In the genomic region with DNA sequence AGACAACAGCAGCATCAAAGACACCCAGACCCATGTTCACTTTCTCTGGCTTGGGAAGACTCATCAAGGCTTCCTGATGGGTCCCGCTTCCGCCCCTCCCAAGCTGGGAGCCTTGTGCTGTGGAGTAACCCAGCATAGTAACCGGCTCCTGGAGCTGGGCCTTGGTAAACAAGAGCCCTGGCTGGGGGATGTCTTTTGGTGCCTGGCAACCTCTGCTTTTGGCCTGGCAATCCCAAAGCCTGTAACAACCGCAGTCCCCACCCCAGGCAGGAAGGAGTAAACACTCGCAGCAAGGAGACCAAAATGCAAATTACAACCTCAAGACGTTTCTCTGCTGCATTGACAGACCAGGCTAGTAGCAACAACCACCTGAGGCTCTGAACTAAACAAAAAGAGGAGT, we compare ENCODE assay signal across 10 cellular contexts. TPM values are rescaled to one million over a fixed set of nuclear protein-coding genes. Genes with fewer than 3 reads are reported as not detected.
DNase-seq lines count a peak whose midpoint lies in the region; FAIRE-seq and TF ChIP-seq lines count a peak whose summit lies in the region.
"Had no signal": no experiment of that assay in that cellular context is flagged by ENCODE, and none has a peak within 500 bp of the region (broad histone marks: within the 10 kb centered on the region; RNA-seq: fewer than 3 reads in every experiment).

No MANE protein-coding gene starts in this region.

- H3K4me1 ChIP-seq in keratinocyte (ENCODE audit: control insufficient read depth, extremely low read depth, insufficient read depth, low read length), result peaks cover 5% of the 10 kb centered on the region

- H3K9me1 ChIP-seq in keratinocyte (ENCODE audit: control insufficient read depth, extremely low read depth, insufficient read depth, low read length), result no peaks in the 10 kb centered on the region

- H3K27ac ChIP-seq in KOPT-K1 (ENCODE audit: low read depth, low read length, poor library complexity, severe bottlenecking) (peak overlapping the region; percentile 12), keratinocyte (ENCODE audit: control insufficient read depth, insufficient read depth, low read length) (no peak overlapping the region), substantia nigra (ENCODE audit: low read depth, low read length, poor library complexity, severe bottlenecking) (no peak overlapping the region)

- dilution Hi-C loops in keratinocyte (cut with MboI; ENCODE audit: extremely low pct_ligation_motif_present, low sequenced_read_pairs), result no loop called here

- DNase-seq in astrocyte of the hippocampus (ENCODE audit: low read depth, low spot score) (peak; percentile 96), keratinocyte (ENCODE audit: low read depth, low spot score) (no peak), substantia nigra (lab: John Stamatoyannopoulos, UW) (peak in 32 of 49 donors; percentile 5 to 68 (median 34)), NCI-H2171 treated with DMSO at 0.1 percent for 48 hours (lab: John Stamatoyannopoulos, UW) (no peak), hepatic stellate cell (ENCODE audit: low spot score) (no peak), HTR-8/SVneo (ENCODE audit: insufficient read length, low spot score) (no peak), NCI-H226 (no peak)
- DNase-seq: RPMI8226; stimulated activated CD4-positive, alpha-beta T cell treated with anti-CD3 and anti-CD28 coated beads, Interleukin-2, amount 100 ng/mL, for 48 hours had no signal

- no peaks in the 10 kb centered on the region for H4K20me1 ChIP-seq in keratinocyte (ENCODE audit: control insufficient read depth, extremely low read depth, insufficient read depth, low read length)

- TF ChIP-seq CTCF in keratinocyte (optimal IDR thresholded peaks at IDR 0.05 in 1 of 3, IDR thresholded peaks at IDR 0.05 in 1 of 3, conservative IDR thresholded peaks at IDR 0.05 in 1 of 3; ENCODE audit: extremely low read depth in 1 of 3, insufficient read depth in 2 of 3, low read length in 3 of 3), result no peak

- no peak overlapping the region for H3K4me3 ChIP-seq in keratinocyte (ENCODE audit: control insufficient read depth in 2 of 3, extremely low read depth in 1 of 3, insufficient read depth in 2 of 3, low read depth in 1 of 3, low read length in 3 of 3)

- FAIRE-seq in keratinocyte (lab: Jason Lieb, UNC) (no peak), HTR-8/SVneo (lab: Jason Lieb, UNC) (no peak)

- H3K27me3 ChIP-seq in keratinocyte (ENCODE audit: control insufficient read depth, extremely low read depth, insufficient read depth, low read length), result no peaks in the 10 kb centered on the region

- H3K36me3 ChIP-seq in KOPT-K1 (ENCODE audit: insufficient read depth, low read length) (no peaks in the 10 kb centered on the region), keratinocyte (ENCODE audit: control insufficient read depth in 2 of 2, extremely low read depth in 1 of 2, insufficient read depth in 2 of 2, low read length in 2 of 2) (no peaks in the 10 kb centered on the region)

- H3K9ac ChIP-seq in keratinocyte (ENCODE audit: control insufficient read depth, extremely low read depth, insufficient read depth, low read length), result no peak overlapping the region

- peak overlapping the region; percentile 74 for H2AFZ ChIP-seq in keratinocyte (ENCODE audit: control insufficient read depth, low read length)

- H3K79me2 ChIP-seq in keratinocyte (ENCODE audit: control insufficient read depth, insufficient read depth, low read length), result no peaks in the 10 kb centered on the region

- no peaks in the 10 kb centered on the region for H3K9me3 ChIP-seq in KOPT-K1 (ENCODE audit: insufficient read depth, low read length, poor library complexity, severe bottlenecking)
- no peaks in the 10 kb centered on the region for H3K9me3 ChIP-seq in keratinocyte (ENCODE audit: control insufficient read depth, low read depth, low read length)

- H3K4me2 ChIP-seq in keratinocyte (ENCODE audit: control insufficient read depth, extremely low read depth, insufficient read depth, low read depth, low read length), result peak overlapping the region; percentile 37

RNA-seq across cellular contexts. Expression of a gene that starts 16.9 kb away (rescaled TPM):
- polyA plus RNA-seq in keratinocyte, result 58.4 to 79.6 TPM (median 76.1 TPM) in 3 replicates
- 85.5 TPM for polyA plus RNA-seq in keratinocyte (2011; ENCODE audit: low read depth)
- 34.3 and 59.9 TPM in 2 replicates for polyA plus RNA-seq in keratinocyte (2011; cell fraction: cytosol; rRNA removed)
- polyA plus RNA-seq in keratinocyte (2011; cell fraction: nucleus; rRNA removed), result 91.9 and 96.0 TPM in 2 replicates
- polyA plus RNA-seq in keratinocyte (2012; ENCODE audit: low replicate concordance), result 42.0 and 71.2 TPM in 2 replicates
- polyA minus RNA-seq in keratinocyte, result 57.2 to 113 TPM (median 65.5 TPM) in 3 replicates
- 32.4 TPM for polyA minus RNA-seq in keratinocyte (2011; cell fraction: cytosol; rRNA and poly(A)+ RNA removed)
- 65.9 and 114 TPM in 2 replicates for polyA minus RNA-seq in keratinocyte (2011; cell fraction: nucleus; rRNA and poly(A)+ RNA removed)

RNA-seq across cellular contexts. Expression of a gene that starts 51.4 kb away (rescaled TPM):
- 75.0 to 168 TPM (median 84.4 TPM) in 3 replicates for polyA plus RNA-seq in keratinocyte
- 232 TPM for polyA plus RNA-seq in keratinocyte (2011; ENCODE audit: low read depth)
- 78.2 and 125 TPM in 2 replicates for polyA plus RNA-seq in keratinocyte (2011; cell fraction: cytosol; rRNA removed)
- polyA plus RNA-seq in keratinocyte (2011; cell fraction: nucleus; rRNA removed), result 171 and 172 TPM in 2 replicates
- polyA plus RNA-seq in keratinocyte (2012; ENCODE audit: low replicate concordance), result 165 and 219 TPM in 2 replicates
- 61.2 to 253 TPM (median 62.4 TPM) in 3 replicates for polyA minus RNA-seq in keratinocyte
- polyA minus RNA-seq in keratinocyte (2011; cell fraction: cytosol; rRNA and poly(A)+ RNA removed), result 213 TPM
- polyA minus RNA-seq in keratinocyte (2011; cell fraction: nucleus; rRNA and poly(A)+ RNA removed), result 86.6 and 113 TPM in 2 replicates

RNA-seq across cellular contexts. Expression of a gene that starts 58.1 kb away (rescaled TPM):
- 145 to 173 TPM (median 169 TPM) in 3 replicates for polyA plus RNA-seq in keratinocyte
- polyA plus RNA-seq in keratinocyte (2011; ENCODE audit: low read depth), result 97.0 TPM
- polyA plus RNA-seq in keratinocyte (2011; cell fraction: cytosol; rRNA removed), result 145 and 218 TPM in 2 replicates
- 115 TPM in 2 replicates for polyA plus RNA-seq in keratinocyte (2011; cell fraction: nucleus; rRNA removed)
- 105 and 147 TPM in 2 replicates for polyA plus RNA-seq in keratinocyte (2012; ENCODE audit: low replicate concordance)
- 18.6 to 56.0 TPM (median 55.2 TPM) in 3 replicates for polyA minus RNA-seq in keratinocyte
- 210 TPM for polyA minus RNA-seq in keratinocyte (2011; cell fraction: cytosol; rRNA and poly(A)+ RNA removed)
- polyA minus RNA-seq in keratinocyte (2011; cell fraction: nucleus; rRNA and poly(A)+ RNA removed), result 24.0 and 30.9 TPM in 2 replicates

Comparison
In these comparisons a context has a peak if more than half of its experiments do, and no peak if none do; other contexts are left out.
1. DNase-seq: peak in astrocyte of the hippocampus (single experiment) and substantia nigra (32 of 49); none in keratinocyte (single experiment), NCI-H2171 treated with DMSO at 0.1 percent for 48 hours (single experiment), hepatic stellate cell (single experiment), HTR-8/SVneo (single experiment) and NCI-H226 (single experiment).